ENCODE assay signal across 17 cellular contexts in the genomic region with DNA sequence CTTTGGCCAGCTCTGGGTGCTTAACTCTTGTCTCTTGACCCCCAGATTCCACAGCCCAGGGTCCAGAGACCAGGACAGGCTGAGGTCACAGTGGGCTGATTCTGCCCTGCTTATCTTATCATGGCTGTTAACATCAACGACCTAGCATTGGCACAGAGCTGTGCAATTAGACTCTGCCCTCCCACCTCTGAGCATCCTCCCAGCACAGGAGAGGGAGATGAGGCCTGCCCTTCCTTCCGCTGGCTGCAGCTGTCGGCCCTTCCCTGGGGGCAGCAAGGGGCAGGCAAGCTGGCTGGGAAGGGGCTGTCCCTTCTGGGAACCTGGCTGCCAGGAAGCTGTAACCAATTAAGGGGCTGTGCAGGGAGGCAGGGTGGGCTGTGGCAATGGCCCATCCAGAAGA. TPM values are rescaled to one million over a fixed set of nuclear protein-coding genes. Genes with fewer than 3 reads are reported as not detected.
"Had no signal": no experiment of that assay in that cellular context is flagged by ENCODE, and none has a peak within 500 bp of the region (broad histone marks: within the 10 kb centered on the region; RNA-seq: fewer than 3 reads in every experiment).

No MANE protein-coding gene starts in this region.

- H3K4me1 ChIP-seq: neural progenitor cell, pancreas had no signal

- H3K27me3 ChIP-seq: body of pancreas, neural progenitor cell, pancreas had no signal

- DNase-seq: activated CD4-positive, alpha-beta T cell treated with anti-CD3 and anti-CD28 coated beads, Interleukin-2, amount 50 U/mL, for 1 hour; activated CD4-positive, CD25-positive, alpha-beta regulatory T cell; activated T-cell treated with anti-CD3 and anti-CD28 coated beads for 4 hours; amniotic stem cell; body of pancreas; cortex of kidney; endodermal cell; erythroblast; hippocampal formation; midbrain; pancreas; stomach had no signal

- H2AFZ ChIP-seq: neural progenitor cell had no signal

- H3K9me3 ChIP-seq: body of pancreas, pancreas, stomach, thoracic aorta had no signal

- ATAC-seq: body of pancreas, pancreas had no signal

- H3K4me3 ChIP-seq: body of pancreas, lung, neural progenitor cell, pancreas, skin epidermis, stomach, thoracic aorta had no signal

- H3K27ac ChIP-seq: body of pancreas, neural progenitor cell, pancreas, skin epidermis, stomach, thoracic aorta had no signal

- H3K36me3 ChIP-seq: neural progenitor cell, pancreas, stomach, thoracic aorta had no signal

- H3K4me2 ChIP-seq: neural progenitor cell had no signal

RNA-seq across cellular contexts. Expression of a gene that starts 22.5 kb away (rescaled TPM):
- total RNA-seq: activated CD8-positive, alpha-beta memory T cell treated with anti-CD3 and anti-CD28 coated beads for 36 hours had no signal
